ENCODE assay signal across 9 cellular contexts in genomic region chr4:54658321-54659093, GRCh38. TPM values are rescaled to one million over a fixed set of nuclear protein-coding genes. Genes with fewer than 3 reads are reported as not detected.
DNase-seq lines count a peak whose midpoint lies in the region; ATAC-seq, FAIRE-seq and TF ChIP-seq lines count a peak whose summit lies in the region.
"Had no signal": no experiment of that assay in that cellular context is flagged by ENCODE, and none has a peak within 500 bp of the region (broad histone marks: within the 10 kb centered on the region; RNA-seq: fewer than 3 reads in every experiment).

No MANE protein-coding gene starts in this region.

- H3K4me1 ChIP-seq in NT2/D1 (ENCODE audit: insufficient read depth, insufficient read length) (no peaks in the 10 kb centered on the region), right atrium auricular region (peaks cover 0 to 31% of the 10 kb centered on the region in 2 donors), pancreas (peaks cover 0 to 8% (median 5%) of the 10 kb centered on the region in 3 donors)

- H3K36me3 ChIP-seq in NT2/D1 (ENCODE audit: insufficient read depth, insufficient read length, low read length) (no peaks in the 10 kb centered on the region), right atrium auricular region (no peaks in the 10 kb centered on the region), pancreas (no peaks in the 10 kb centered on the region)

- H3K9me3 ChIP-seq in NT2/D1 (ENCODE audit: insufficient read depth, low read length) (no peaks in the 10 kb centered on the region), right atrium auricular region (no peaks in the 10 kb centered on the region), pancreas (no peaks in the 10 kb centered on the region)

- H3K4me3 ChIP-seq in NT2/D1 (ENCODE audit: insufficient read length, low read depth) (peak overlapping the region; percentile 78), right atrium auricular region (peak overlapping the region; percentile 37 to 58), pancreas (peak overlapping the region; percentile 25 to 60 (median 44))

- POLR2A ChIA-PET in activated naive CD8-positive, alpha-beta T cell treated with anti-CD3 and anti-CD28 coated beads, Interleukin-2, amount 10 ng/mL, durations not matched to agents 7 days and 5 days (lab: Charles Lee), result no interaction called here

- intact Hi-C loops in pancreas (cut with DNase I), result no loop called here

- no peak overlapping the region for H3K27ac ChIP-seq in right atrium auricular region
- H3K27ac ChIP-seq in pancreas, result peak overlapping the region in 1 of 4 donors; percentile 21

- DNase-seq in NCI-H1417 (lab: John Stamatoyannopoulos, UW) (peak; percentile 81 to 85 (median 84)), NCI-H1417 treated with DMSO at 0.1 percent for 48 hours (lab: John Stamatoyannopoulos, UW) (no peak), NT2/D1 (ENCODE audit: low read depth, low spot score) (no peak), right atrium auricular region (ENCODE audit: low spot score) (no peak), pancreas (peak; percentile 26 to 82 (median 52)), NK-92 (lab: John Stamatoyannopoulos, UW; ENCODE audit: unreplicated experiment) (no peak)
- DNase-seq in activated naive CD8-positive, alpha-beta T cell treated with anti-CD3 and anti-CD28 coated beads, Interleukin-2, amount 10 ng/mL, durations not matched to agents 7 days and 5 days, result peak; percentile 51

- H3K36me3 Mint-ChIP-seq in activated naive CD8-positive, alpha-beta T cell treated with anti-CD3 and anti-CD28 coated beads, Interleukin-2, amount 10 ng/mL, durations not matched to agents 7 days and 5 days, result no peaks in the 10 kb centered on the region
- H3K36me3 Mint-ChIP-seq: CD4-positive, CD25-positive, alpha-beta regulatory T cell had no signal

- peaks cover 11% of the 10 kb centered on the region for H3K4me1 Mint-ChIP-seq in activated naive CD8-positive, alpha-beta T cell treated with anti-CD3 and anti-CD28 coated beads, Interleukin-2, amount 10 ng/mL, durations not matched to agents 7 days and 5 days

- 1% methylated on average over 72 to 74 of the region's 74 CpGs for WGBS in pancreas, 2 donors

- H3K27me3 Mint-ChIP-seq in activated naive CD8-positive, alpha-beta T cell treated with anti-CD3 and anti-CD28 coated beads, Interleukin-2, amount 10 ng/mL, durations not matched to agents 7 days and 5 days, result peaks cover 70% of the 10 kb centered on the region

- H3K27ac Mint-ChIP-seq in activated naive CD8-positive, alpha-beta T cell treated with anti-CD3 and anti-CD28 coated beads, Interleukin-2, amount 10 ng/mL, durations not matched to agents 7 days and 5 days, result no peak overlapping the region

- peak overlapping the region; percentile 87 for H3K9ac ChIP-seq in NT2/D1 (ENCODE audit: insufficient read length, low read depth)

- ATAC-seq in HG02870 (IDR thresholded peaks at IDR 0.05; ENCODE audit: unreplicated experiment), result peak; percentile 42
- peak; percentile 60 for ATAC-seq in activated naive CD8-positive, alpha-beta T cell treated with anti-CD3 and anti-CD28 coated beads, Interleukin-2, amount 10 ng/mL, durations not matched to agents 7 days and 5 days (ENCODE audit: low read depth)
- ATAC-seq in pancreas, result peak; percentile 77 to 85 (median 84)

- H3K27me3 ChIP-seq in NT2/D1 (ENCODE audit: insufficient read depth, insufficient read length) (peaks cover 51% of the 10 kb centered on the region), right atrium auricular region (peaks cover 0 to 6% of the 10 kb centered on the region in 2 donors), pancreas (no peaks in the 10 kb centered on the region)

- peak overlapping the region; percentile 72 for H3K4me3 Mint-ChIP-seq in activated naive CD8-positive, alpha-beta T cell treated with anti-CD3 and anti-CD28 coated beads, Interleukin-2, amount 10 ng/mL, durations not matched to agents 7 days and 5 days

- no peak for FAIRE-seq in pancreas (lab: Jason Lieb, UNC)

- no peaks in the 10 kb centered on the region for H3K9me3 Mint-ChIP-seq in activated naive CD8-positive, alpha-beta T cell treated with anti-CD3 and anti-CD28 coated beads, Interleukin-2, amount 10 ng/mL, durations not matched to agents 7 days and 5 days

- TF ChIP-seq CTCF in right atrium auricular region (IDR thresholded peaks at IDR 0.05), result peak in 1 of 2 donors; percentile 46
- peak in 1 of 4 donors; percentile 20 for TF ChIP-seq CTCF in pancreas (IDR thresholded peaks at IDR 0.05)

RNA-seq across cellular contexts. Expression of gene KIT, which starts 0.8 kb away (rescaled TPM):
- total RNA-seq in activated naive CD8-positive, alpha-beta T cell treated with anti-CD3 and anti-CD28 coated beads, Interleukin-2, amount 10 ng/mL, durations not matched to agents 7 days and 5 days, result 1 to 10 TPM in 1 of 2 experiments, under 1 TPM in 1; 0.64 to 1.1 TPM
- total RNA-seq in right atrium auricular region (1 to 10 TPM; 1.5 to 2.6 TPM), pancreas (1 to 10 TPM in 3 of 6 donors, under 1 TPM in 3; 0.63 to 4.0 (median 1.5) TPM)
- 1 to 10 TPM in 1 of 2 donors, under 1 TPM in 1; 0.23 to 1.8 TPM for polyA plus RNA-seq in pancreas
- polyA plus RNA-seq: CD4-positive, CD25-positive, alpha-beta regulatory T cell had no signal

Comparison
In these comparisons a context has a peak if more than half of its experiments do, and no peak if none do; other contexts are left out.
1. DNase-seq: peak in NCI-H1417 (3 of 3), activated naive CD8-positive, alpha-beta T cell treated with anti-CD3 and anti-CD28 coated beads, Interleukin-2, amount 10 ng/mL, durations not matched to agents 7 days and 5 days (single experiment) and pancreas (6 of 6); none in NCI-H1417 treated with DMSO at 0.1 percent for 48 hours (single experiment), NT2/D1 (single experiment), right atrium auricular region (single experiment) and NK-92 (single experiment).
2. Peak in every context shown above with its lines, with median percentiles within 50 percentile points of each other: ATAC-seq and H3K4me3 ChIP-seq.